8 cellular contexts compared by ENCODE assay signal in the genomic region with DNA sequence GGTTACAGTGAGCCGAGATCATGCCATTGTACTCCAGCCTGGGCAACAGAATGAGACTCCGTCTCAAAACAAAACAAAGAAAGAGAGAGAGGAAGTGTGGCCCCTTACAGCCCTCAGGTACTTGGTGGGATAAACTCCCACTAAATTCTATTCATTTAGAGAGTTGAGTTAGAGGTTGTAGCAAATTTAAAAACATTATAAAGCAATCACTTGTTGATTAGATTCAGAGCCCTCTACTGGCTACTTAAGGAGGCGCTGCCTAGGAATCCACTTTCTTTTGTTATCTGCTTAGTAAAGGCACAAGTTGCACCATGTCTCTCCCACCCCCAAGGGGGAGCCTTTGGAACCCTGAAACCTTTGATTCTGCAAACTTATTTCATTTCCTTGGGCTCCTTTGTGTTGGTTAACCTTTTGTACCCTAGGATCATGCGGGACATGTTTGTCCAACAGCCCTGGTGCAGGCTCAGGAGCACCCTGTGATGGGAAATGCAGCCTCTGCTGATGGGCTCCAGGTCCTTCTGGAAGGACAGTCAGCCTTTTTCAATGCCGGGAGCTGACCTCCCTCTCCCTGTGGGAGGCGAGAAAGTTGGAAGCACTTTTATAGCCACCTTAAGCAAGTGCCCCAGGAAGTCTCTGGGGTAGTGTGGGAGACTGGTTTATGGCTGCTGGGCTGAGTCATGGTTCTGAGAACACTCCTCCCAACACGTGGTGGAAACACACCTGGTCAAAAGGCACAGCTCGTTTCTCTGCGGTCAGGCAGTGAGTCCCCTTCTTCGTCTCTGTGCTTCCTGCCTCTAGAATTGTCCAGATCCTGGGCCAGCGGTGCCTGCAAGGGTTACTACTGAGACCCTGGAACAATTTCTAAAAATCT. TPM values are rescaled to one million over a fixed set of nuclear protein-coding genes. Genes with fewer than 3 reads are reported as not detected.
DNase-seq lines count a peak whose midpoint lies in the region; ATAC-seq, FAIRE-seq and TF ChIP-seq lines count a peak whose summit lies in the region.

No MANE protein-coding gene starts in this region.

- H3K4me3 ChIP-seq in GM23248 (no peak overlapping the region), KMS-11 (IDR thresholded peaks at IDR 0.05; ENCODE audit: insufficient read depth, low read depth, low read length) (no peak overlapping the region), HepG2 (replicated peaks in 1 of 3; ENCODE audit: insufficient read depth in 1 of 3, low read depth in 2 of 3, low read length in 3 of 3) (peak overlapping the region; percentile 51 to 71 (median 57))

- no peaks in the 10 kb centered on the region for H3K27me3 Mint-ChIP-seq in MCF 10A (ENCODE audit: insufficient read depth, unreplicated experiment)

- H3K9me3 ChIP-seq in GM23248 (ENCODE audit: low read depth) (no peaks in the 10 kb centered on the region), HepG2 (ENCODE audit: low read length) (no peaks in the 10 kb centered on the region)

- H3K4me1 ChIP-seq in GM23248 (ENCODE audit: insufficient read depth) (peaks cover 15% of the 10 kb centered on the region), KMS-11 (ENCODE audit: low read depth, poor library complexity, severe bottlenecking) (peaks cover 46% of the 10 kb centered on the region), HepG2 (ENCODE audit: insufficient read depth, low read length) (peaks cover 54% of the 10 kb centered on the region)

- H3K4me3 Mint-ChIP-seq in MCF 10A (ENCODE audit: unreplicated experiment), result peak overlapping the region; percentile 40

- H3K27me3 ChIP-seq in GM23248 (replicated peaks; ENCODE audit: insufficient read depth), result no peaks in the 10 kb centered on the region
- H3K27me3 ChIP-seq in KMS-11 (ENCODE audit: insufficient read depth, low read depth), result no peaks in the 10 kb centered on the region
- no peaks in the 10 kb centered on the region; a peak in 1 of 5 replicates for H3K27me3 ChIP-seq in HepG2 (ENCODE audit: control insufficient read depth in 1 of 2, insufficient read depth in 2 of 2, low read length in 2 of 2)

- no peaks in the 10 kb centered on the region for H3K36me3 Mint-ChIP-seq in MCF 10A (ENCODE audit: insufficient read depth, unreplicated experiment)

- no peak for TF ChIP-seq EP300 in HepG2 (IDR thresholded peaks at IDR 0.05; ENCODE audit: low read depth in 2 of 2, low read length in 2 of 2)
- no peak for TF ChIP-seq EP300 in HepG2 (CRISPR knock-in tag; IDR thresholded peaks at IDR 0.05; ENCODE audit: borderline replicate concordance)

- POLR2A ChIA-PET in MCF 10A (lab: Yijun Ruan, JAX) (interaction anchor here (0.7 to 1.5 kb wide), 9 partner anchors 9 to 170 kb away, joined by 3 to 9 read pairs (median 6); a partner anchor contains a TSS), HepG2 (lab: Yijun Ruan, JAX) (interaction anchor here (1.0 kb wide), 1 partner anchor 81 kb away, joined by 3 read pairs; no protein-coding TSS in a partner anchor)

- no peaks in the 10 kb centered on the region for H3K79me2 ChIP-seq in GM23248 (ENCODE audit: insufficient read depth)
- H3K79me2 ChIP-seq in KMS-11 (ENCODE audit: insufficient read depth, low read depth), result no peaks in the 10 kb centered on the region
- H3K79me2 ChIP-seq in HepG2 (ENCODE audit: insufficient read depth, low read length), result peaks cover 3% of the 10 kb centered on the region

- H2AFZ ChIP-seq in GM23248 (peak overlapping the region; percentile 28), KMS-11 (ENCODE audit: low read depth) (peak overlapping the region; percentile 74), HepG2 (ENCODE audit: low read length) (peak overlapping the region; percentile 75)

- H3K9ac ChIP-seq in GM23248, result no peak overlapping the region
- peak overlapping the region; percentile 89 for H3K9ac ChIP-seq in KMS-11
- peak overlapping the region; percentile 60 for H3K9ac ChIP-seq in HepG2 (ENCODE audit: insufficient read depth, low read depth, low read length)

- in situ Hi-C loops in GM23248 (cut with MboI) (no loop called here), HepG2 (cut with HindIII; ENCODE audit: extremely low pct_ligation_motif_present, low pct_unique_long_range_greater_than_20kb) (no loop called here)

- H3F3A ChIP-seq in GM23248 (ENCODE audit: insufficient read depth), result peaks cover 8% of the 10 kb centered on the region; the same call in 1 of the 2 replicates

- no peaks in the 10 kb centered on the region for H3K9me2 ChIP-seq in GM23248 (ENCODE audit: insufficient read depth)

- CTCF ChIA-PET in MCF 10A (lab: Yijun Ruan, JAX), result interaction anchor here (0.6 to 1.0 kb wide), 5 partner anchors 9 to 698 kb away, joined by 3 to 6 read pairs (median 4); no protein-coding TSS in a partner anchor
- CTCF ChIA-PET in HepG2 (lab: Yijun Ruan, JAX; ENCODE audit: low intra/inter-chr PET ratio, low total read pairs), result interaction anchor here (1.2 kb wide), 1 partner anchor 15 kb away, joined by 4 read pairs; no protein-coding TSS in a partner anchor

- peak overlapping the region; percentile 88 for H3K27ac Mint-ChIP-seq in MCF 10A (ENCODE audit: low read depth, unreplicated experiment)

- ATAC-seq in HepG2, result peak; percentile 69

- 45 to 47% methylated on average over 11 of the region's 11 CpGs for WGBS in GM23248 (ENCODE audit: low coverage in 1 of 2, low lambda C conversion rate in 2 of 2, missing lambda C conversion rate in 2 of 2), 2 experiments
- 9% methylated on average over 9 of the region's 11 CpGs for WGBS in HepG2 (ENCODE audit: low lambda C conversion rate)

- peak; percentile 21 for FAIRE-seq in HepG2 (lab: Jason Lieb, UNC)

- TF ChIP-seq RAD21 in HepG2 (CRISPR knock-in tag; IDR thresholded peaks at IDR 0.05), result no peak

- no peaks in the 10 kb centered on the region for H4K20me1 ChIP-seq in GM23248 (ENCODE audit: insufficient read depth)
- no peaks in the 10 kb centered on the region for H4K20me1 ChIP-seq in KMS-11 (ENCODE audit: insufficient read depth)
- H4K20me1 ChIP-seq in HepG2 (ENCODE audit: insufficient read depth, low read length), result no peaks in the 10 kb centered on the region

- BruUV-seq in MCF 10A (replicated peaks; lab: Mats Ljungman, UMichigan) (TSS peak; percentile 89), HepG2 (replicated peaks; lab: Mats Ljungman, UMichigan) (no TSS peak)

- H3K4me2 ChIP-seq in GM23248 (ENCODE audit: unreplicated experiment) (peak overlapping the region; percentile 13), KMS-11 (peak overlapping the region; percentile 86), HepG2 (ENCODE audit: low read depth, low read length) (peak overlapping the region; percentile 86)

- H3K9me3 Mint-ChIP-seq in MCF 10A (ENCODE audit: unreplicated experiment), result no peaks in the 10 kb centered on the region

- 0 out of 4 replicates have a peak, but pooled peaks of 1 of the 2 experiments have one; percentile 46 for TF ChIP-seq POLR2A in HepG2 (IDR thresholded peaks at IDR 0.05; ENCODE audit: insufficient read depth in 1 of 2, low read depth in 2 of 2, low read length in 2 of 2)

- DNase-seq in NCI-H1092 treated with DMSO at 0.1 percent for 48 hours (lab: John Stamatoyannopoulos, UW) (peak; percentile 5), NCI-H1092 (lab: John Stamatoyannopoulos, UW) (no peak), GM23248 (peak; percentile 80), UCSD-AML1 (lab: John Stamatoyannopoulos, UW; ENCODE audit: unreplicated experiment) (peak; percentile 57), MCF 10A (ENCODE audit: unreplicated experiment) (peak; percentile 96), HepG2 (ENCODE audit: low spot score) (peak; percentile 62)
- peak; percentile 44 to 58 for DNase-seq in stimulated activated CD8-positive, alpha-beta memory T cell treated with anti-CD3 and anti-CD28 coated beads, Interleukin-2, amount 100 ng/mL, for 1 hour (ENCODE audit: low read depth in 2 of 2)

- H3K36me3 ChIP-seq in GM23248 (ENCODE audit: low read depth) (no peaks in the 10 kb centered on the region), KMS-11 (ENCODE audit: insufficient read depth) (no peaks in the 10 kb centered on the region), HepG2 (replicated peaks in 1 of 2; ENCODE audit: control insufficient read depth in 1 of 2, insufficient read depth in 2 of 2, low read length in 2 of 2) (no peaks in the 10 kb centered on the region; a peak in 1 of 5 replicates)

- H3K4me1 Mint-ChIP-seq in MCF 10A (ENCODE audit: insufficient read depth, unreplicated experiment), result peaks cover 28% of the 10 kb centered on the region

- H3K27ac ChIP-seq in GM23248 (no peak overlapping the region), KMS-11 (peak overlapping the region; percentile 95), HepG2 (ENCODE audit: extremely low read length, insufficient read depth, low read length) (peak overlapping the region; percentile 77)

- peak; percentile 83 for TF ChIP-seq CTCF in KMS-11 (conservative IDR thresholded peaks at IDR 0.05; ENCODE audit: low read depth, low read length)
- peak; percentile 76 for TF ChIP-seq CTCF in MCF 10A (IDR thresholded peaks at IDR 0.05; ENCODE audit: unreplicated experiment)
- TF ChIP-seq CTCF in HepG2 (CRISPR knock-in tag; IDR thresholded peaks at IDR 0.05), result peak; percentile 65

- intact Hi-C loops in MCF 10A (cut with micrococcal nuclease) (loop anchor here (2.0 kb wide), 1 partner anchor 42 kb away; a partner anchor contains a TSS), HepG2 (cut with micrococcal nuclease; ENCODE audit: unreplicated experiment) (no loop called here)

RNA-seq across cellular contexts. Expression of a gene that starts 2.3 kb away (rescaled TPM):
- total RNA-seq in GM23248 (2014; rRNA removed; shearing (Covaris generic)), result 0.13 and 0.32 TPM in 2 replicates
- polyA plus RNA-seq in GM23248 (2016; fragmentation: Nextera tagmentation; extraction: Ambion mirVana) (0.33 and 0.34 TPM in 2 replicates), HepG2 (2011; rRNA removed) (8.1 and 10.1 TPM in 2 replicates)
- total RNA-seq in MCF 10A (2022) (0.68 and 1.1 TPM in 2 replicates), HepG2 (2016; rRNA removed; fragmentation: Illumina TruSeq; extraction: Trizol) (5.1 and 12.4 TPM in 2 replicates)
- total RNA-seq in HepG2 (2016; cell fraction: cytosol; rRNA removed; fragmentation: Illumina TruSeq; extraction: Trizol; ENCODE audit: low read depth), result 0.97 and 1.4 TPM in 2 replicates
- 4.2 and 12.6 TPM in 2 replicates for total RNA-seq in HepG2 (2016; cell fraction: insoluble cytoplasmic fraction; rRNA removed; fragmentation: Illumina TruSeq; extraction: Trizol)
- total RNA-seq in HepG2 (2016; cell fraction: membrane; rRNA removed; fragmentation: Illumina TruSeq; extraction: Trizol), result 0.62 and 1.8 TPM in 2 replicates
- 12.0 and 12.7 TPM in 2 replicates for total RNA-seq in HepG2 (2016; cell fraction: nucleus; rRNA removed; fragmentation: Illumina TruSeq; extraction: Trizol)
- polyA plus RNA-seq in HepG2 (2011; cell fraction: cytosol; rRNA removed), result 6.7 and 7.2 TPM in 2 replicates
- polyA plus RNA-seq in HepG2 (2011; cell fraction: nucleus; rRNA removed), result 18.6 and 25.4 TPM in 2 replicates
- 8.5 and 11.3 TPM in 2 replicates for polyA plus RNA-seq in HepG2 (2012)
- 0.33 and 0.90 TPM in 2 replicates for polyA plus RNA-seq in HepG2 (2016; cell fraction: cytosol; fragmentation: Illumina TruSeq; extraction: Trizol; ENCODE audit: low read depth)
- 3.2 and 3.3 TPM in 2 replicates for polyA plus RNA-seq in HepG2 (2016; cell fraction: insoluble cytoplasmic fraction; fragmentation: Illumina TruSeq; extraction: Trizol; ENCODE audit: low read depth)
- polyA plus RNA-seq in HepG2 (2016; cell fraction: membrane; fragmentation: Illumina TruSeq; extraction: Trizol; ENCODE audit: low read depth), result 0.48 and 0.57 TPM in 2 replicates
- polyA plus RNA-seq in HepG2 (2016; cell fraction: nucleus; fragmentation: Illumina TruSeq; extraction: Trizol; ENCODE audit: insufficient read depth, low read depth), result 11.3 and 14.6 TPM in 2 replicates
- polyA minus RNA-seq in HepG2 (2011; rRNA and poly(A)+ RNA removed; ENCODE audit: low replicate concordance), result 1.0 and 9.3 TPM in 2 replicates
- polyA minus RNA-seq in HepG2 (2011; cell fraction: cytosol; rRNA and poly(A)+ RNA removed), result 6.2 and 7.9 TPM in 2 replicates
- 9.5 and 15.7 TPM in 2 replicates for polyA minus RNA-seq in HepG2 (2011; cell fraction: nucleus; rRNA and poly(A)+ RNA removed)

RNA-seq across cellular contexts. Expression of a gene that starts 42.4 kb away (rescaled TPM):
- 18.2 and 29.9 TPM in 2 replicates for total RNA-seq in GM23248 (2014; rRNA removed; shearing (Covaris generic))
- 28.1 and 29.8 TPM in 2 replicates for polyA plus RNA-seq in GM23248 (2016; fragmentation: Nextera tagmentation; extraction: Ambion mirVana)
- 65.1 and 73.6 TPM in 2 replicates for total RNA-seq in MCF 10A (2022)
- 45.7 and 57.0 TPM in 2 replicates for total RNA-seq in HepG2 (2016; rRNA removed; fragmentation: Illumina TruSeq; extraction: Trizol)
- 16.3 and 16.4 TPM in 2 replicates for total RNA-seq in HepG2 (2016; cell fraction: cytosol; rRNA removed; fragmentation: Illumina TruSeq; extraction: Trizol; ENCODE audit: low read depth)
- total RNA-seq in HepG2 (2016; cell fraction: insoluble cytoplasmic fraction; rRNA removed; fragmentation: Illumina TruSeq; extraction: Trizol), result 48.3 and 53.5 TPM in 2 replicates
- 23.2 and 25.0 TPM in 2 replicates for total RNA-seq in HepG2 (2016; cell fraction: membrane; rRNA removed; fragmentation: Illumina TruSeq; extraction: Trizol)
- total RNA-seq in HepG2 (2016; cell fraction: nucleus; rRNA removed; fragmentation: Illumina TruSeq; extraction: Trizol), result 31.1 and 39.6 TPM in 2 replicates
- 21.7 and 28.8 TPM in 2 replicates for polyA plus RNA-seq in HepG2 (2011; rRNA removed)
- polyA plus RNA-seq in HepG2 (2011; cell fraction: cytosol; rRNA removed), result 15.2 and 21.5 TPM in 2 replicates
- polyA plus RNA-seq in HepG2 (2011; cell fraction: nucleus; rRNA removed), result 29.2 and 34.2 TPM in 2 replicates
- polyA plus RNA-seq in HepG2 (2012), result 19.4 and 21.4 TPM in 2 replicates
- 7.7 and 8.3 TPM in 2 replicates for polyA plus RNA-seq in HepG2 (2016; cell fraction: cytosol; fragmentation: Illumina TruSeq; extraction: Trizol; ENCODE audit: low read depth)
- polyA plus RNA-seq in HepG2 (2016; cell fraction: insoluble cytoplasmic fraction; fragmentation: Illumina TruSeq; extraction: Trizol; ENCODE audit: low read depth), result 49.1 and 52.2 TPM in 2 replicates
- 16.3 and 17.1 TPM in 2 replicates for polyA plus RNA-seq in HepG2 (2016; cell fraction: membrane; fragmentation: Illumina TruSeq; extraction: Trizol; ENCODE audit: low read depth)
- 57.9 and 62.9 TPM in 2 replicates for polyA plus RNA-seq in HepG2 (2016; cell fraction: nucleus; fragmentation: Illumina TruSeq; extraction: Trizol; ENCODE audit: insufficient read depth, low read depth)
- polyA minus RNA-seq in HepG2 (2011; rRNA and poly(A)+ RNA removed; ENCODE audit: low replicate concordance), result 17.5 and 39.2 TPM in 2 replicates
- 30.0 and 39.7 TPM in 2 replicates for polyA minus RNA-seq in HepG2 (2011; cell fraction: cytosol; rRNA and poly(A)+ RNA removed)
- 34.5 and 55.4 TPM in 2 replicates for polyA minus RNA-seq in HepG2 (2011; cell fraction: nucleus; rRNA and poly(A)+ RNA removed)

RNA-seq across cellular contexts. Expression of a gene that starts 55.9 kb away (rescaled TPM):
- total RNA-seq in GM23248 (2014; rRNA removed; shearing (Covaris generic)), result 96.6 and 99.4 TPM in 2 replicates
- 134 and 137 TPM in 2 replicates for polyA plus RNA-seq in GM23248 (2016; fragmentation: Nextera tagmentation; extraction: Ambion mirVana)
- 126 and 134 TPM in 2 replicates for total RNA-seq in MCF 10A (2022)
- 0.21 and 0.29 TPM in 2 replicates for total RNA-seq in HepG2 (2016; rRNA removed; fragmentation: Illumina TruSeq; extraction: Trizol)
- total RNA-seq in HepG2 (2016; cell fraction: cytosol; rRNA removed; fragmentation: Illumina TruSeq; extraction: Trizol; ENCODE audit: low read depth), result not detected in 2 replicates
- total RNA-seq in HepG2 (2016; cell fraction: insoluble cytoplasmic fraction; rRNA removed; fragmentation: Illumina TruSeq; extraction: Trizol), result 0.13 and 0.32 TPM in 2 replicates
- total RNA-seq in HepG2 (2016; cell fraction: membrane; rRNA removed; fragmentation: Illumina TruSeq; extraction: Trizol), result 0.09 and 0.14 TPM in 2 replicates
- total RNA-seq in HepG2 (2016; cell fraction: nucleus; rRNA removed; fragmentation: Illumina TruSeq; extraction: Trizol), result 0.19 and 0.25 TPM in 2 replicates
- polyA plus RNA-seq in HepG2 (2011; rRNA removed), result 1.3 and 1.5 TPM in 2 replicates
- 1.3 and 1.5 TPM in 2 replicates for polyA plus RNA-seq in HepG2 (2011; cell fraction: cytosol; rRNA removed)
- polyA plus RNA-seq in HepG2 (2011; cell fraction: nucleus; rRNA removed), result 1.1 TPM in 2 replicates
- polyA plus RNA-seq in HepG2 (2012), result 1.6 and 4.1 TPM in 2 replicates
- 0.05 and 0.09 TPM in 2 replicates for polyA plus RNA-seq in HepG2 (2016; cell fraction: cytosol; fragmentation: Illumina TruSeq; extraction: Trizol; ENCODE audit: low read depth)
- 0.26 and 0.28 TPM in 2 replicates for polyA plus RNA-seq in HepG2 (2016; cell fraction: insoluble cytoplasmic fraction; fragmentation: Illumina TruSeq; extraction: Trizol; ENCODE audit: low read depth)
- 0.09 TPM in 1 of 2 replicates, not detected in the other for polyA plus RNA-seq in HepG2 (2016; cell fraction: membrane; fragmentation: Illumina TruSeq; extraction: Trizol; ENCODE audit: low read depth)
- polyA plus RNA-seq in HepG2 (2016; cell fraction: nucleus; fragmentation: Illumina TruSeq; extraction: Trizol; ENCODE audit: insufficient read depth, low read depth), result 0.16 and 0.31 TPM in 2 replicates
- polyA minus RNA-seq in HepG2 (2011; rRNA and poly(A)+ RNA removed; ENCODE audit: low replicate concordance), result 3.6 and 8.9 TPM in 2 replicates
- polyA minus RNA-seq in HepG2 (2011; cell fraction: cytosol; rRNA and poly(A)+ RNA removed), result 1.5 and 2.0 TPM in 2 replicates
- polyA minus RNA-seq in HepG2 (2011; cell fraction: nucleus; rRNA and poly(A)+ RNA removed), result 0.75 and 1.3 TPM in 2 replicates

Comparison
In these comparisons a context has a peak if more than half of its experiments do, and no peak if none do; other contexts are left out.
1. H3K4me2 ChIP-seq: peak in every context shown above with its lines; median percentile 86 in KMS-11; 86 in HepG2; 13 in GM23248.
2. H3K4me3 ChIP-seq: peak in HepG2 (3 of 3); none in GM23248 (single experiment) and KMS-11 (single experiment).
3. RNA of a gene that starts 55.9 kb away (total RNA-seq): 126 to 134 TPM in MCF 10A and 96.6 to 99.4 TPM in GM23248; 0.09 to 0.32 TPM in HepG2; every median in the first group is over 10 times any median in the second.
4. Peak in every context shown above with its lines, with median percentiles within 50 percentile points of each other: H2AFZ ChIP-seq and CTCF ChIP-seq.